ENCODE assay signal across 2 cellular contexts in the genomic region with DNA sequence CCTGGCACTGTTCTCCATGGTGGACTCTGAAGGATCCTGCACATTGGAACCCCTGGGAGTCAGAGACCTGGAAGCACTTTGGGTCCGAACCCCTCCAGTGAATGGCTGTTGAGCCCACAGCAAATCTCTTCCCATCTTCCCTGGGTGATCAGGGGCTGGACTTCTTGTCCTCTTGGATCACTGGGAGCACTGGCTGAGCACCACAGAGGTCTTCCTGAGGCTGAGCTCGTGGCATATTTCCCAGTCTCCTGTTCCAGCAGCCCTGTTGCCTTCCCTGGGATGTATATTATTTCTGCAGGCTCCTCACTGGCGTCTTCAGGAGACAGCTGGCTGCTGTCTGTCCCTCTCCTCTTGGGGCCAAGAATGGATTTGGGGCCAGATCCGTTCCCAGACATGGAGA.
TF ChIP-seq lines count a peak whose summit lies in the region.

No MANE protein-coding gene starts in this region.

TF ChIP-seq in IMR-90, 13 proteins besides CTCF, POLR2A, EP300 and RAD21:
- TF ChIP-seq FOS (IDR thresholded peaks at IDR 0.05; ENCODE audit: low read depth, low read length): no peak
- TF ChIP-seq MXI1 (IDR thresholded peaks at IDR 0.05; ENCODE audit: borderline replicate concordance, low read depth, low read length): no peak
- no peak for TF ChIP-seq NFE2L2 (IDR thresholded peaks at IDR 0.05; ENCODE audit: low read depth, low read length)
- no peak for TF ChIP-seq CEBPB (IDR thresholded peaks at IDR 0.05; ENCODE audit: low read depth, low read length)
- TF ChIP-seq SMC3 (IDR thresholded peaks at IDR 0.05; ENCODE audit: low read depth, low read length): no peak
TF ChIP-seq in IMR-90: peak in this region for 0.

TF ChIP-seq in K562, 482 proteins besides CTCF, POLR2A, EP300 and RAD21:
- TF ChIP-seq, protein P1, sequence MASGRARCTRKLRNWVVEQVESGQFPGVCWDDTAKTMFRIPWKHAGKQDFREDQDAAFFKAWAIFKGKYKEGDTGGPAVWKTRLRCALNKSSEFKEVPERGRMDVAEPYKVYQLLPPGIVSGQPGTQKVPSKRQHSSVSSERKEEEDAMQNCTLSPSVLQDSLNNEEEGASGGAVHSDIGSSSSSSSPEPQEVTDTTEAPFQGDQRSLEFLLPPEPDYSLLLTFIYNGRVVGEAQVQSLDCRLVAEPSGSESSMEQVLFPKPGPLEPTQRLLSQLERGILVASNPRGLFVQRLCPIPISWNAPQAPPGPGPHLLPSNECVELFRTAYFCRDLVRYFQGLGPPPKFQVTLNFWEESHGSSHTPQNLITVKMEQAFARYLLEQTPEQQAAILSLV (tag; IDR thresholded peaks at IDR 0.05): no peak
- TF ChIP-seq SLC30A9 (CRISPR knock-in tag; IDR thresholded peaks at IDR 0.05): no peak
- no peak for TF ChIP-seq COPS2 (conservative IDR thresholded peaks at IDR 0.05)
- no peak for TF ChIP-seq HEY1 (CRISPR knock-in tag; IDR thresholded peaks at IDR 0.05; ENCODE audit: borderline replicate concordance)
- TF ChIP-seq MIER1 (IDR thresholded peaks at IDR 0.05; ENCODE audit: low read depth): no peak
- peak; percentile 63; the same call in 1 of the 2 replicates for TF ChIP-seq ZNF263 (CRISPR knock-in tag; IDR thresholded peaks at IDR 0.05; ENCODE audit: borderline replicate concordance)
- TF ChIP-seq PBX2 (CRISPR knock-in tag; IDR thresholded peaks at IDR 0.05; ENCODE audit: low read depth): no peak
- no peak for TF ChIP-seq PBX2 (tag; conservative IDR thresholded peaks at IDR 0.05; ENCODE audit: low read depth)
- TF ChIP-seq ZNF655 (CRISPR knock-in tag; IDR thresholded peaks at IDR 0.05): no peak
- TF ChIP-seq SRSF3 (IDR thresholded peaks at IDR 0.05; ENCODE audit: insufficient read depth, low read length): no peak
